In genomic region chr22:42699281-42699681, GRCh38 we compare ENCODE assay signal across 1 cellular context.
TF ChIP-seq lines count a peak whose summit lies in the region.

No MANE protein-coding gene starts in this region.

TF ChIP-seq in SK-N-SH, 30 proteins besides CTCF, POLR2A, EP300 and RAD21:
- TF ChIP-seq REST (IDR thresholded peaks at IDR 0.05; ENCODE audit: low read depth, low read length), result no peak
- TF ChIP-seq NRF1 (IDR thresholded peaks at IDR 0.05; ENCODE audit: low read depth, low read length), result no peak
- TF ChIP-seq RFX5 (IDR thresholded peaks at IDR 0.05; ENCODE audit: low read length), result no peak
- TF ChIP-seq TEAD4 (IDR thresholded peaks at IDR 0.05; ENCODE audit: borderline replicate concordance, insufficient read depth), result no peak
- no peak for TF ChIP-seq SMC3 (IDR thresholded peaks at IDR 0.05; ENCODE audit: low read depth, low read length)
- no peak for TF ChIP-seq NFIC (IDR thresholded peaks at IDR 0.05; ENCODE audit: borderline replicate concordance)
- no peak for TF ChIP-seq IRF3 (IDR thresholded peaks at IDR 0.05; ENCODE audit: low read depth, low read length)
- no peak for TF ChIP-seq TCF12 (IDR thresholded peaks at IDR 0.05)
- no peak for TF ChIP-seq GATA2 (CRISPR knock-in tag; IDR thresholded peaks at IDR 0.05)
- TF ChIP-seq MAX (IDR thresholded peaks at IDR 0.05; ENCODE audit: low read depth), result no peak
